ENCODE assay signal across 8 cellular contexts in genomic region chr4:187606581-187606980, GRCh38.
DNase-seq lines count a peak whose midpoint lies in the region; ATAC-seq, FAIRE-seq and TF ChIP-seq lines count a peak whose summit lies in the region.

No MANE protein-coding gene starts in this region.

- H3K27me3 Mint-ChIP-seq in activated naive CD4-positive, alpha-beta T cell treated with anti-CD3 and anti-CD28 coated beads, Interleukin-2, amount 10 ng/mL, durations not matched to agents 7 days and 5 days = no peaks in the 10 kb centered on the region

- H3K4me2 ChIP-seq in A549 = no peak overlapping the region
- H3K4me2 ChIP-seq in parathyroid adenoma (ENCODE audit: low read length) = no peak overlapping the region

- no peaks in the 10 kb centered on the region for H3K36me3 Mint-ChIP-seq in activated naive CD4-positive, alpha-beta T cell treated with anti-CD3 and anti-CD28 coated beads, Interleukin-2, amount 10 ng/mL, durations not matched to agents 7 days and 5 days

- DNase-seq in A549 (ENCODE audit: low read depth in 1 of 2, low spot score in 1 of 2) (peak; percentile 18 to 54), EH (ENCODE audit: low read depth) (peak; percentile 72), RWPE2 (ENCODE audit: low spot score) (no peak), fibroblast of mammary gland (ENCODE audit: low read depth) (peak; percentile 73)
- DNase-seq in activated naive CD4-positive, alpha-beta T cell treated with anti-CD3 and anti-CD28 coated beads, Interleukin-2, amount 10 ng/mL, durations not matched to agents 7 days and 5 days = no peak

- H3K4me1 ChIP-seq in A549 (peaks cover 15% of the 10 kb centered on the region), RWPE2 (ENCODE audit: insufficient read depth, poor library complexity, severe bottlenecking) (peaks cover 32% of the 10 kb centered on the region), parathyroid adenoma (no peaks in the 10 kb centered on the region)

- peak; percentile 69 to 76 for TF ChIP-seq RAD21 in A549 (conservative IDR thresholded peaks at IDR 0.05 in 1 of 2, IDR thresholded peaks at IDR 0.05 in 1 of 2)

- TF ChIP-seq CTCF in A549 (IDR thresholded peaks at IDR 0.05) (peak; percentile 58), RWPE2 (IDR thresholded peaks at IDR 0.05; ENCODE audit: poor library complexity, severe bottlenecking) (peak; percentile 90), fibroblast of mammary gland (conservative IDR thresholded peaks at IDR 0.05; ENCODE audit: control insufficient read depth, insufficient read depth, low read depth, low read length) (peak; percentile 90), parathyroid adenoma (IDR thresholded peaks at IDR 0.05) (peak; percentile 27)

- H3K9me3 Mint-ChIP-seq in activated naive CD4-positive, alpha-beta T cell treated with anti-CD3 and anti-CD28 coated beads, Interleukin-2, amount 10 ng/mL, durations not matched to agents 7 days and 5 days = no peaks in the 10 kb centered on the region

- H3K27me3 ChIP-seq in RWPE2 (ENCODE audit: insufficient read depth, poor library complexity, severe bottlenecking) (no peaks in the 10 kb centered on the region), parathyroid adenoma (ENCODE audit: control insufficient read depth, insufficient read depth, low read length) (no peaks in the 10 kb centered on the region)

- no peak overlapping the region for H2AFZ ChIP-seq in parathyroid adenoma

- no peaks in the 10 kb centered on the region for H3K36me3 ChIP-seq in RWPE2 (ENCODE audit: low read depth)
- no peaks in the 10 kb centered on the region for H3K36me3 ChIP-seq in parathyroid adenoma (ENCODE audit: control insufficient read depth, insufficient read depth, low read length)

- no peaks in the 10 kb centered on the region for H3K9me3 ChIP-seq in A549
- H3K9me3 ChIP-seq in RWPE2 (ENCODE audit: severe bottlenecking) = no peaks in the 10 kb centered on the region
- no peaks in the 10 kb centered on the region for H3K9me3 ChIP-seq in parathyroid adenoma (ENCODE audit: control insufficient read depth, low read length)

- no peak for TF ChIP-seq EP300 in A549 (IDR thresholded peaks at IDR 0.05)

- POLR2A ChIA-PET in A549 (lab: Yijun Ruan, JAX) = no interaction called here

- H3K27ac Mint-ChIP-seq in activated naive CD4-positive, alpha-beta T cell treated with anti-CD3 and anti-CD28 coated beads, Interleukin-2, amount 10 ng/mL, durations not matched to agents 7 days and 5 days = no peak overlapping the region

- no peak for TF ChIP-seq POLR2A in A549 (IDR thresholded peaks at IDR 0.05; ENCODE audit: low read length)

- no peaks in the 10 kb centered on the region for H3K79me2 ChIP-seq in parathyroid adenoma

- CTCF ChIA-PET in A549 (lab: Yijun Ruan, JAX) = interaction anchor here (0.6 to 1.7 kb wide), 8 partner anchors 11 to 1880 kb away, joined by 3 to 5 read pairs (median 3); no protein-coding TSS in a partner anchor
- CTCF ChIA-PET in activated naive CD4-positive, alpha-beta T cell treated with anti-CD3 and anti-CD28 coated beads, Interleukin-2, amount 10 ng/mL, durations not matched to agents 7 days and 5 days (lab: Charles Lee) = interaction anchor here (0.8 to 1.0 kb wide), 2 partner anchors 1595 to 1596 kb away, joined by 3 to 4 read pairs; no protein-coding TSS in a partner anchor

- ATAC-seq in A549 = peak in 1 of 2 experiments; percentile 71; a peak in 3 of 6 replicates
- peak; percentile 53 for ATAC-seq in HG03159 (IDR thresholded peaks at IDR 0.05; ENCODE audit: unreplicated experiment)
- peak; percentile 54 for ATAC-seq in RWPE2 (ENCODE audit: low read depth)
- no peak for ATAC-seq in HG03520 (IDR thresholded peaks at IDR 0.05; ENCODE audit: unreplicated experiment)

- no peak for FAIRE-seq in A549 (lab: Jason Lieb, UNC)

- H3K4me3 Mint-ChIP-seq in activated naive CD4-positive, alpha-beta T cell treated with anti-CD3 and anti-CD28 coated beads, Interleukin-2, amount 10 ng/mL, durations not matched to agents 7 days and 5 days = no peak overlapping the region

- 18% methylated on average over 1 of the region's 1 CpG for WGBS in A549 (ENCODE audit: missing lambda C conversion rate)

- no peak overlapping the region for H3K4me3 ChIP-seq in A549
- no peak overlapping the region for H3K4me3 ChIP-seq in RWPE2 (ENCODE audit: severe bottlenecking)
- H3K4me3 ChIP-seq in fibroblast of mammary gland (ENCODE audit: control insufficient read depth, low read depth, low read length) = no peak overlapping the region
- no peak overlapping the region for H3K4me3 ChIP-seq in parathyroid adenoma (ENCODE audit: low read depth, low read length)

- H3K27ac ChIP-seq in A549 (peak overlapping the region; percentile 14 to 68; a peak in 4 of 6 replicates), RWPE2 (ENCODE audit: poor library complexity, severe bottlenecking) (no peak overlapping the region), parathyroid adenoma (no peak overlapping the region)

- no peaks in the 10 kb centered on the region for H3K4me1 Mint-ChIP-seq in activated naive CD4-positive, alpha-beta T cell treated with anti-CD3 and anti-CD28 coated beads, Interleukin-2, amount 10 ng/mL, durations not matched to agents 7 days and 5 days

- H3K9ac ChIP-seq in parathyroid adenoma = no peak overlapping the region

TF ChIP-seq in A549, 52 proteins besides CTCF, POLR2A, EP300 and RAD21:
- peak; percentile 62 for TF ChIP-seq SMC3 (IDR thresholded peaks at IDR 0.05)
- no peak for TF ChIP-seq BHLHE40 (IDR thresholded peaks at IDR 0.05; ENCODE audit: low read depth, low read length)

Comparison
In these comparisons a context has a peak if more than half of its experiments do, and no peak if none do; other contexts are left out.
1. DNase-seq: peak in A549 (2 of 2), EH (single experiment) and fibroblast of mammary gland (single experiment); none in RWPE2 (single experiment) and activated naive CD4-positive, alpha-beta T cell treated with anti-CD3 and anti-CD28 coated beads, Interleukin-2, amount 10 ng/mL, durations not matched to agents 7 days and 5 days (single experiment).
2. H3K27ac ChIP-seq: peak in A549 (2 of 2); none in RWPE2 (single experiment) and parathyroid adenoma (single experiment).
3. CTCF ChIP-seq: peak in every context shown above with its lines; median percentile 90 in RWPE2; 90 in fibroblast of mammary gland; 58 in A549; 27 in parathyroid adenoma.